Comparison of ENCODE assay signal across 13 cellular contexts in the genomic region with DNA sequence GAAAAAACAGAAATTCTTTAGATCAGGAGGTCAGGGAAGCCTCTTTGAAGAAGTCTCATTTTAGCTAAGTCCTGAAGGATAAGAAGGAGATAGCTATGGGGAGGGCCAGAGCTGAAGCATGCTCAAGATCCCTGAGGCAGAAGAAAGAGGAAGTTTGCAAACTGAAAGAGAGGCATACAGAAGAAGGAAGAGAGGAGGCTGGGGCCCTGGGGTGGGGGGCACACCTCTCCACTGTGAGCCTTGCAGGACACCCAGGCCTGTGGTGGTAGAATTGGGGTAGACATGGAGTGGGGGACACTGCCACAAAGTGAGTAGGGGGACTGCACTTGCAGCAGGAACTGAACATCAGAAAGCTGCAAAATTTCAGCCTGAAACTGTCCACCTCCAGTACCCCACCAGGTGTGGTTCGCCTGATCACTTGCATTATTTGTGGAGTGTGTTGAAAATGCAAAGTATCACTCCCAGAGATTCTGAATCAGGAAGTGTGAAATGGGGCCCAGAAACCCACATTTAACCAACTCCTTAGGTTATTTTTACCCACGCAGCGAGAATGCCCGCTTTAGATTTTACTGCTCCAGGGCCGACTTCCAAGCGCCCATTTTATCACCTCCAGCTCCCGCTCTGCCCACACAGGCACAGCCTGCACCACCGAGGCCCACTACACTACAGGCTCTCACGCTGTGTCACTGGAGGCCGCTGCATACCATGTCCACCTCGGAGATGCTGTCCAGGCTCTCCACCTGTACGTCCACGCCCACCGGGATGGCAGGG. TPM values are rescaled to one million over a fixed set of nuclear protein-coding genes. Genes with fewer than 3 reads are reported as not detected.
DNase-seq lines count a peak whose midpoint lies in the region; ATAC-seq lines count a peak whose summit lies in the region.
"Had no signal": no experiment of that assay in that cellular context is flagged by ENCODE, and none has a peak within 500 bp of the region (broad histone marks: within the 10 kb centered on the region; RNA-seq: fewer than 3 reads in every experiment).

No MANE protein-coding gene starts in this region.

- no peaks in the 10 kb centered on the region for H3K9me3 Mint-ChIP-seq in activated CD8-positive, alpha-beta memory T cell treated with anti-CD3 and anti-CD28 coated beads, Interleukin-2, amount 10 ng/mL, durations not matched to agents 7 days and 5 days (ENCODE audit: low read depth)
- H3K9me3 Mint-ChIP-seq: HFFc6 had no signal

- CTCF ChIA-PET in activated CD8-positive, alpha-beta memory T cell treated with anti-CD3 and anti-CD28 coated beads, Interleukin-2, amount 10 ng/mL, durations not matched to agents 7 days and 5 days (lab: Charles Lee) = no interaction called here

- no peaks in the 10 kb centered on the region for H3K4me1 Mint-ChIP-seq in activated CD8-positive, alpha-beta memory T cell treated with anti-CD3 and anti-CD28 coated beads, Interleukin-2, amount 10 ng/mL, durations not matched to agents 7 days and 5 days

- H3K27ac Mint-ChIP-seq in activated CD8-positive, alpha-beta memory T cell treated with anti-CD3 and anti-CD28 coated beads, Interleukin-2, amount 10 ng/mL, durations not matched to agents 7 days and 5 days = no peak overlapping the region
- H3K27ac Mint-ChIP-seq: HFFc6 had no signal

- peaks cover 4% of the 10 kb centered on the region for H3K27me3 Mint-ChIP-seq in activated CD8-positive, alpha-beta memory T cell treated with anti-CD3 and anti-CD28 coated beads, Interleukin-2, amount 10 ng/mL, durations not matched to agents 7 days and 5 days

- peak; percentile 29 for DNase-seq in activated CD8-positive, alpha-beta memory T cell treated with anti-CD3 and anti-CD28 coated beads, Interleukin-2, amount 10 ng/mL, durations not matched to agents 7 days and 5 days
- DNase-seq in activated CD8-positive, alpha-beta memory T cell treated with anti-CD3 and anti-CD28 coated beads, Interleukin-2, amount 50 U/mL, for 48 hours = no peak
- DNase-seq in NOMO-1 treated with dmso at 0.1 percent for 144 hours (lab: John Stamatoyannopoulos, UW; ENCODE audit: unreplicated experiment) (peak; percentile 44), sciatic nerve (ENCODE audit: low spot score) (peak; percentile 8), T-helper 9 cell (no peak)
- DNase-seq: HFFc6, sigmoid colon had no signal

- no peaks in the 10 kb centered on the region for H3K36me3 Mint-ChIP-seq in activated CD8-positive, alpha-beta memory T cell treated with anti-CD3 and anti-CD28 coated beads, Interleukin-2, amount 10 ng/mL, durations not matched to agents 7 days and 5 days

- H3K4me3 Mint-ChIP-seq in activated CD8-positive, alpha-beta memory T cell treated with anti-CD3 and anti-CD28 coated beads, Interleukin-2, amount 10 ng/mL, durations not matched to agents 7 days and 5 days = no peak overlapping the region
- H3K4me3 Mint-ChIP-seq: HFFc6 had no signal

- ATAC-seq in activated CD8-positive, alpha-beta memory T cell treated with anti-CD3 and anti-CD28 coated beads, Interleukin-2, amount 10 ng/mL, durations not matched to agents 7 days and 5 days = no peak
- ATAC-seq in HG02763 (IDR thresholded peaks at IDR 0.05; ENCODE audit: unreplicated experiment) = peak; percentile 53
- no peak for ATAC-seq in sciatic nerve
- ATAC-seq in HG02973 (IDR thresholded peaks at IDR 0.05; ENCODE audit: unreplicated experiment) = no peak
- ATAC-seq in HG03196 (IDR thresholded peaks at IDR 0.05; ENCODE audit: unreplicated experiment) = no peak
- ATAC-seq: A549 had no signal

- intact Hi-C loops in sciatic nerve (cut with DNase I) = no loop called here

RNA-seq across cellular contexts. Expression of a gene that starts 44.0 kb away (rescaled TPM):
- 1 to 10 TPM in 1 of 2 experiments, under 1 TPM in 1; 0.67 to 1.0 TPM for total RNA-seq in activated CD8-positive, alpha-beta memory T cell treated with anti-CD3 and anti-CD28 coated beads, Interleukin-2, amount 10 ng/mL, durations not matched to agents 7 days and 5 days
- total RNA-seq in sciatic nerve = 1.7 TPM
- total RNA-seq: MCF 10A had no signal

RNA-seq across cellular contexts. Expression of a gene that starts 54.0 kb away (rescaled TPM):
- total RNA-seq in activated CD8-positive, alpha-beta memory T cell treated with anti-CD3 and anti-CD28 coated beads, Interleukin-2, amount 10 ng/mL, durations not matched to agents 7 days and 5 days = not detected
- 0.27 TPM for total RNA-seq in sciatic nerve
- total RNA-seq: HFFc6, lung microvascular endothelial cell, MCF 10A, sigmoid colon had no signal

Comparison
In these comparisons a context has a peak if more than half of its experiments do, and no peak if none do; other contexts are left out.
1. DNase-seq: peak in activated CD8-positive, alpha-beta memory T cell treated with anti-CD3 and anti-CD28 coated beads, Interleukin-2, amount 10 ng/mL, durations not matched to agents 7 days and 5 days (single experiment), NOMO-1 treated with dmso at 0.1 percent for 144 hours (single experiment) and sciatic nerve (single experiment); none in activated CD8-positive, alpha-beta memory T cell treated with anti-CD3 and anti-CD28 coated beads, Interleukin-2, amount 50 U/mL, for 48 hours (single experiment) and T-helper 9 cell (single experiment).